In the genomic region with DNA sequence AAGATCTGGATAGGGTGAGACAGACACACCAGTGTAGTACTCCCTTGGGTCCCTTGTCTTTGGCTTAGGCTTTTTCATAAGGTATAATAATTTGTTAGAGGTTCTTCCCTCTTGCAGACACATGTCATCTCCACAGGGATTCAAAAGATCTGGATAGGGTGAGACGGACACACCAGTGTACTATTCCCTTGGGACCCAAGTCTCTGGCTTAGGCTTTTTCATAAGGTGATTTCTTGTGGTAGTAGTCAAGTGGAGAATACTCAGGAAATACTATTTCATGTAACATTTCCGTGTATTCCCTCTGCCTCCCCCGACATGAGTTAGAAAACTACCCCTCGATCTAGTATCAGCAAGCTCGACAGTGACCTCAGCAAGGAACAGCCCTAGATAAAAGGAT, we compare ENCODE assay signal across 8 cellular contexts. TPM values are rescaled to one million over a fixed set of nuclear protein-coding genes. Genes with fewer than 3 reads are reported as not detected.
DNase-seq lines count a peak whose midpoint lies in the region; ATAC-seq and TF ChIP-seq lines count a peak whose summit lies in the region.

No MANE protein-coding gene starts in this region.

- ATAC-seq in DND-41 (ENCODE audit: insufficient read depth, low read depth) (no peak), PC-3 (no peak), psoas muscle (no peak), HG03378 (IDR thresholded peaks at IDR 0.05; ENCODE audit: unreplicated experiment) (no peak)

- H3K9me3 ChIP-seq in DND-41 (ENCODE audit: insufficient read depth, low read length, severe bottlenecking), result no peaks in the 10 kb centered on the region
- H3K9me3 ChIP-seq in PC-3 (ENCODE audit: low read length), result no peaks in the 10 kb centered on the region
- H3K9me3 ChIP-seq in psoas muscle, result no peaks in the 10 kb centered on the region

- no peaks in the 10 kb centered on the region; the same call in 1 of the 2 replicates for H3K36me3 ChIP-seq in DND-41 (ENCODE audit: insufficient read depth, low read length)
- no peaks in the 10 kb centered on the region; the same call in 1 of the 2 replicates for H3K36me3 ChIP-seq in PC-3 (ENCODE audit: low read depth, low read length)
- peaks cover 0 to 11% of the 10 kb centered on the region in 2 donors for H3K36me3 ChIP-seq in psoas muscle (ENCODE audit: insufficient read depth in 1 of 2, low read depth in 1 of 2)

- POLR2A ChIA-PET in PC-3 (lab: Charles Lee; ENCODE audit: unreplicated experiment), result interaction anchor here (0.6 to 1.0 kb wide), 4 partner anchors 15 to 57 kb away, joined by 4 to 9 read pairs (median 6); no protein-coding TSS in a partner anchor

- H2AFZ ChIP-seq in DND-41 (ENCODE audit: low read depth, low read length) (peak overlapping the region; percentile 64; the same call in 1 of the 2 replicates), PC-3 (ENCODE audit: low read length) (no peak overlapping the region)

- BruUV-seq in PC-3 (replicated peaks; lab: Mats Ljungman, UMichigan), result no TSS peak

- WGBS in psoas muscle, 3 donors, result 15 to 29% (median 21%) methylated on average over 5 of the region's 5 CpGs

- no peaks in the 10 kb centered on the region for H3F3A ChIP-seq in PC-3 (ENCODE audit: low read length, unreplicated experiment)

- no peaks in the 10 kb centered on the region for H3K27me3 ChIP-seq in DND-41 (ENCODE audit: insufficient read depth, low read length, poor library complexity)
- no peaks in the 10 kb centered on the region for H3K27me3 ChIP-seq in PC-3 (ENCODE audit: low read length)
- no peaks in the 10 kb centered on the region for H3K27me3 ChIP-seq in psoas muscle (ENCODE audit: insufficient read depth in 3 of 3, low read length in 2 of 3)

- H3K4me1 ChIP-seq in DND-41 (ENCODE audit: insufficient read depth, low read length), result peaks cover 50% of the 10 kb centered on the region
- H3K4me1 ChIP-seq in PC-3 (ENCODE audit: insufficient read depth, low read length), result peaks cover 45% of the 10 kb centered on the region
- peaks cover 35% of the 10 kb centered on the region for H3K4me1 ChIP-seq in psoas muscle

- no peaks in the 10 kb centered on the region for H4K20me1 ChIP-seq in DND-41 (ENCODE audit: insufficient read depth, low read length)
- 0 out of 2 replicates have a peak, but pooled peaks cover 4% of the 10 kb centered on the region for H4K20me1 ChIP-seq in PC-3 (ENCODE audit: low read length)

- H3K4me3 ChIP-seq in DND-41 (ENCODE audit: low read depth in 1 of 2, low read length in 2 of 2) (peak overlapping the region in 1 of 2 experiments; percentile 92; a peak in 2 of 4 replicates), PC-3 (ENCODE audit: low read length) (peak overlapping the region; percentile 81; the same call in 1 of the 2 replicates), psoas muscle (peak overlapping the region; percentile 90)

- intact Hi-C loops in PC-3 (cut with micrococcal nuclease), result loop anchor here (5.0 kb wide), 2 partner anchors 129 to 199 kb away; a partner anchor contains a TSS
- intact Hi-C loops in psoas muscle (cut with DNase I), result loop anchor here in 1 of 2 donors (10.0 kb wide), 1 partner anchor 131 kb away; no protein-coding TSS in a partner anchor

- DNase-seq in DND-41 (no peak), PC-3 (no peak), epithelial cell of prostate (ENCODE audit: low read depth, low spot score) (no peak), psoas muscle (no peak), SW 1271 (lab: John Stamatoyannopoulos, UW) (no peak), NCI-H2196 treated with DMSO at 0.1 percent for 48 hours (lab: John Stamatoyannopoulos, UW; ENCODE audit: unreplicated experiment) (no peak)
- DNase-seq in stimulated activated CD4-positive, alpha-beta T cell treated with anti-CD3 and anti-CD28 coated beads, Interleukin-12 subunit alpha, Interleukin-12 subunit beta, amount 100 ng/mL, for 4 hours, result no peak

- no peak for TF ChIP-seq CTCF in DND-41 (IDR thresholded peaks at IDR 0.05; ENCODE audit: borderline replicate concordance, extremely low read depth, low read length, poor library complexity, severe bottlenecking)
- no peak for TF ChIP-seq CTCF in PC-3 (conservative IDR thresholded peaks at IDR 0.05; ENCODE audit: low read depth, low read length)
- TF ChIP-seq CTCF in psoas muscle (IDR thresholded peaks at IDR 0.05), result no peak

- no peaks in the 10 kb centered on the region for H3K9me2 ChIP-seq in PC-3 (replicated peaks; ENCODE audit: low read length)

- peaks cover 33% of the 10 kb centered on the region for H3K79me2 ChIP-seq in DND-41 (ENCODE audit: insufficient read depth, low read length)
- H3K79me2 ChIP-seq in PC-3 (ENCODE audit: low read length), result peaks cover 36% of the 10 kb centered on the region

- H3K27ac ChIP-seq in DND-41 (ENCODE audit: low read length), result peak overlapping the region; percentile 68
- no peak overlapping the region; the same call in 1 of the 2 replicates for H3K27ac ChIP-seq in PC-3 (ENCODE audit: low read length)
- H3K27ac ChIP-seq in epithelial cell of prostate, result peak overlapping the region; percentile 95
- H3K27ac ChIP-seq in psoas muscle, result peak overlapping the region; percentile 86

- H3K9ac ChIP-seq in DND-41 (ENCODE audit: low read depth, low read length) (peak overlapping the region; percentile 73), PC-3 (ENCODE audit: low read length) (peak overlapping the region; percentile 74; the same call in 1 of the 2 replicates)

- H3K4me2 ChIP-seq in DND-41 (ENCODE audit: insufficient read depth, low read length), result peak overlapping the region; percentile 95
- peak overlapping the region; percentile 92 for H3K4me2 ChIP-seq in PC-3 (ENCODE audit: low read length)

- CTCF ChIA-PET in PC-3 (lab: Charles Lee), result interaction anchor here (0.6 to 2.8 kb wide), 14 partner anchors 18 to 602 kb away, joined by 3 to 76 read pairs (median 8); no protein-coding TSS in a partner anchor

RNA-seq across cellular contexts. Expression of a gene that starts 1.0 kb away (rescaled TPM):
- total RNA-seq in PC-3 (2014; rRNA removed) (23.8 and 29.1 TPM in 2 replicates), psoas muscle (10 to 100 TPM in 1 of 4 donors, 1 to 10 TPM in 3; 7.1 to 10.3 (median 8.1) TPM)
- 1 to 10 TPM; 2.4 to 5.3 (median 2.9) TPM for polyA plus RNA-seq in psoas muscle

RNA-seq across cellular contexts. Expression of a gene that starts 54.6 kb away (rescaled TPM):
- total RNA-seq in PC-3 (2014; rRNA removed) (8.1 and 13.7 TPM in 2 replicates), psoas muscle (1 to 10 TPM; 5.8 to 8.0 (median 6.7) TPM)
- 1 to 10 TPM; 4.4 to 6.4 (median 4.6) TPM for polyA plus RNA-seq in psoas muscle
